ENCODE assay signal across 14 cellular contexts in genomic region chr6:165890404-165890735, GRCh38.
"Had no signal": no experiment of that assay in that cellular context is flagged by ENCODE, and none has a peak within 500 bp of the region (broad histone marks: within the 10 kb centered on the region; RNA-seq: fewer than 3 reads in every experiment).

No MANE protein-coding gene starts in this region.

- H3K4me1 ChIP-seq: esophagus squamous epithelium, suprapubic skin had no signal

- H3K36me3 ChIP-seq: esophagus squamous epithelium, suprapubic skin had no signal

- H3K4me3 Mint-ChIP-seq: activated CD4-positive, alpha-beta memory T cell treated with anti-CD3 and anti-CD28 coated beads for 36 hours; activated naive CD4-positive, alpha-beta T cell treated with anti-CD3 and anti-CD28 coated beads, Interleukin-2, amount 50 U/mL, for 24 hours; activated T-cell treated with anti-CD3 and anti-CD28 coated beads, Interleukin-2, amount 50 U/mL, for 4 hours; memory B cell; naive thymus-derived CD8-positive, alpha-beta T cell; stimulated activated naive CD8-positive, alpha-beta T cell treated with anti-CD3 and anti-CD28 coated beads, Interleukin-15, Interleukin-2, amounts not matched to agents 100 ng/mL and 50 ng/mL, for 24 hours; T-cell had no signal

- H3K9me3 Mint-ChIP-seq: activated naive CD4-positive, alpha-beta T cell treated with anti-CD3 and anti-CD28 coated beads, Interleukin-2, amount 50 U/mL, for 24 hours; stimulated activated naive CD8-positive, alpha-beta T cell treated with anti-CD3 and anti-CD28 coated beads, Interleukin-15, Interleukin-2, amounts not matched to agents 100 ng/mL and 50 ng/mL, for 24 hours had no signal

- ATAC-seq: activated T-cell treated with anti-CD3 and anti-CD28 coated beads, Interleukin-2, amount 50 U/mL, for 4 hours; naive thymus-derived CD8-positive, alpha-beta T cell; T-cell had no signal

- H3K4me1 Mint-ChIP-seq: activated naive CD4-positive, alpha-beta T cell treated with anti-CD3 and anti-CD28 coated beads, Interleukin-2, amount 50 U/mL, for 24 hours; memory B cell; T-cell had no signal

- H3K4me3 ChIP-seq: esophagus squamous epithelium, suprapubic skin had no signal

- DNase-seq: activated CD4-positive, alpha-beta T cell treated with anti-CD3 and anti-CD28 coated beads for 1 hour; activated effector memory CD4-positive, alpha-beta T cell treated with Interleukin-2 at 50 U/mL for 16 hours; activated T-cell treated with anti-CD3 and anti-CD28 coated beads, Interleukin-2, amount 50 U/mL, for 4 hours; esophagus squamous epithelium; left ventricle myocardium superior; naive thymus-derived CD8-positive, alpha-beta T cell; T-cell; T1000 had no signal

- H3K36me3 Mint-ChIP-seq: activated CD4-positive, alpha-beta memory T cell treated with anti-CD3 and anti-CD28 coated beads for 36 hours; activated naive CD4-positive, alpha-beta T cell treated with anti-CD3 and anti-CD28 coated beads, Interleukin-2, amount 50 U/mL, for 24 hours; T-cell had no signal

- H3K9me3 ChIP-seq: esophagus squamous epithelium had no signal

- H3K27ac ChIP-seq: esophagus squamous epithelium, suprapubic skin had no signal

- H3K27ac Mint-ChIP-seq: activated CD4-positive, alpha-beta memory T cell treated with anti-CD3 and anti-CD28 coated beads for 36 hours; memory B cell; naive thymus-derived CD8-positive, alpha-beta T cell; progenitor cell of endocrine pancreas; stimulated activated naive CD8-positive, alpha-beta T cell treated with anti-CD3 and anti-CD28 coated beads, Interleukin-15, Interleukin-2, amounts not matched to agents 100 ng/mL and 50 ng/mL, for 24 hours; T-cell had no signal
